In the genomic region with DNA sequence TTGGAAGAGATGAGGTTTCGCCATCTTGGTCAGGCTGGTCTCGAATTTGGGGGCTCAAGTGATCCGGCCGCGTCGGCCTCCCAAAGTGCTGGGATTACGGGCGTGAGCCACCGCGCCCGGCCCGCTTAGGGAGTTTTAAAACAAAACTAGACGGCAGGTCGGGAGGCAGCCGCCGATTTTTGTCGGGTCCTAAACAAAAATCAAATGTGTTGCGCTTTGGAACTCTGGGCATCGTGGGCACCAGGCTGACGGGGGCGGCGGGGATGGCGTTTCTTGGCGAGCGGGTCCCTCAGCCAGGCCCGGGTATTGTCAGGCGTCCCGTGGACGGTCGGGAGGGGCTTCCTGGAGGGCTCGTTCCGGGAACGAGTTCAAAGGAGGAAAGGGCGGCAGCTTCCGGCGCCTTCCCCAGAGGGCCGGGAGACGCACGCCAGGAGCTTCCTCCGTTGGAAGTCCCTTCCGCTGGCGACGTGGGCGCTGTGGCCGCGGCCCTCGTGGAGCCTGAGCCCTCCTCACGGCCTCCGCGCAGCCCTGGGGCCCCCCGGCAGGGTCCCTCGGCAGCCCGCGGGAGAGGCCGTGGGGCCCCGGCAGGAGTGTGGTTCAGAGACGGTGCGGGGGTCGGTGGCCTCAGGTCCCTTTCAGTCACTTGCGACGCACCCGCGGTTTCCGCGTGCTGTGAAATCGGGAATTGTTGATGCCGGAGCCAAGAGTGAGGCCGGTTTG, we compare ENCODE assay signal across 8 cellular contexts. TPM values are rescaled to one million over a fixed set of nuclear protein-coding genes. Genes with fewer than 3 reads are reported as not detected.
DNase-seq lines count a peak whose midpoint lies in the region; ATAC-seq, FAIRE-seq and TF ChIP-seq lines count a peak whose summit lies in the region.

No MANE protein-coding gene starts in this region.

- H3K9me1 ChIP-seq in keratinocyte (ENCODE audit: control insufficient read depth, extremely low read depth, insufficient read depth, low read length): no peaks in the 10 kb centered on the region

- DNase-seq in AG04450 (ENCODE audit: low read depth, low spot score) (no peak), SK-N-MC (ENCODE audit: low read depth, low spot score) (no peak), astrocyte of the spinal cord (ENCODE audit: low read depth, low spot score) (no peak), keratinocyte (ENCODE audit: low read depth, low spot score) (no peak), SK-N-DZ (ENCODE audit: low spot score) (no peak)
- peak; percentile 51 for DNase-seq in stimulated activated CD4-positive, alpha-beta T cell treated with anti-CD3 and anti-CD28 coated beads, Interleukin-1b, Interleukin-23, amount 100 ng/mL, for 48 hours

- dilution Hi-C loops in keratinocyte (cut with MboI; ENCODE audit: extremely low pct_ligation_motif_present, low sequenced_read_pairs): no loop called here

- H3K4me2 ChIP-seq in keratinocyte (ENCODE audit: control insufficient read depth, extremely low read depth, insufficient read depth, low read depth, low read length): peak overlapping the region; percentile 48

- no peaks in the 10 kb centered on the region for H3K4me1 ChIP-seq in keratinocyte (ENCODE audit: control insufficient read depth, extremely low read depth, insufficient read depth, low read length)

- POLR2A ChIA-PET in AG04450 (lab: Yijun Ruan, JAX): interaction anchor here (0.6 kb wide), 1 partner anchor 13 kb away, joined by 5 read pairs; no protein-coding TSS in a partner anchor

- no peaks in the 10 kb centered on the region for H4K20me1 ChIP-seq in keratinocyte (ENCODE audit: control insufficient read depth, extremely low read depth, insufficient read depth, low read length)

- peak; percentile 19 for ATAC-seq in HG03103 (IDR thresholded peaks at IDR 0.05; ENCODE audit: low read depth, unreplicated experiment)

- H3K9me3 ChIP-seq in AG04450 (ENCODE audit: control insufficient read depth, insufficient read depth, low read length) (peaks cover 4% of the 10 kb centered on the region; the same call in 1 of the 2 replicates), SK-N-MC (ENCODE audit: low read depth, low read length) (no peaks in the 10 kb centered on the region), keratinocyte (ENCODE audit: control insufficient read depth, low read depth, low read length) (no peaks in the 10 kb centered on the region)

- TF ChIP-seq CTCF in AG04450 (IDR thresholded peaks at IDR 0.05; ENCODE audit: low read depth, low read length) (no peak), astrocyte of the spinal cord (IDR thresholded peaks at IDR 0.05; ENCODE audit: low read depth, low read length) (no peak), keratinocyte (optimal IDR thresholded peaks at IDR 0.05 in 1 of 3, IDR thresholded peaks at IDR 0.05 in 1 of 3, conservative IDR thresholded peaks at IDR 0.05 in 1 of 3; ENCODE audit: extremely low read depth in 1 of 3, insufficient read depth in 2 of 3, low read length in 3 of 3) (no peak)

- H3K4me3 ChIP-seq in AG04450 (ENCODE audit: low read depth, low read length) (peak overlapping the region; percentile 48), SK-N-MC (peak overlapping the region; percentile 61), astrocyte of the spinal cord (ENCODE audit: low read depth, low read length) (peak overlapping the region; percentile 49), keratinocyte (ENCODE audit: control insufficient read depth in 2 of 3, extremely low read depth in 1 of 3, insufficient read depth in 2 of 3, low read depth in 1 of 3, low read length in 3 of 3) (peak overlapping the region in 1 of 3 experiments; percentile 19)

- H3K27ac ChIP-seq in AG04450 (ENCODE audit: low read depth, low read length) (no peak overlapping the region), SK-N-MC (no peak overlapping the region), keratinocyte (ENCODE audit: control insufficient read depth, insufficient read depth, low read length) (no peak overlapping the region)

- CTCF ChIA-PET in AG04450 (lab: Charles Lee): no interaction called here

- no peak for FAIRE-seq in keratinocyte (lab: Jason Lieb, UNC)

- peak overlapping the region; percentile 33 for H2AFZ ChIP-seq in keratinocyte (ENCODE audit: control insufficient read depth, low read length)

- peak overlapping the region; percentile 53 for H3K9ac ChIP-seq in SK-N-MC (ENCODE audit: insufficient read length)
- no peak overlapping the region for H3K9ac ChIP-seq in keratinocyte (ENCODE audit: control insufficient read depth, extremely low read depth, insufficient read depth, low read length)

- peak; percentile 44 for TF ChIP-seq POLR2A in GM18526 (IDR thresholded peaks at IDR 0.05; ENCODE audit: extremely low read depth, insufficient read length)

- no peaks in the 10 kb centered on the region for H3K79me2 ChIP-seq in keratinocyte (ENCODE audit: control insufficient read depth, insufficient read depth, low read length)

- in situ Hi-C loops in astrocyte of the spinal cord (cut with HindIII; ENCODE audit: low sequenced_read_pairs): no loop called here

- peaks cover 17% of the 10 kb centered on the region for H3K27me3 ChIP-seq in AG04450 (ENCODE audit: control insufficient read depth, insufficient read depth, low read length)
- H3K27me3 ChIP-seq in keratinocyte (ENCODE audit: control insufficient read depth, extremely low read depth, insufficient read depth, low read length): peaks cover 41% of the 10 kb centered on the region

- H3K36me3 ChIP-seq in SK-N-MC (ENCODE audit: insufficient read depth, low read length) (no peaks in the 10 kb centered on the region), keratinocyte (ENCODE audit: control insufficient read depth in 2 of 2, extremely low read depth in 1 of 2, insufficient read depth in 2 of 2, low read length in 2 of 2) (no peaks in the 10 kb centered on the region)

RNA-seq across cellular contexts. Expression of a gene that starts 59.2 kb away (rescaled TPM):
- polyA plus RNA-seq in AG04450 (2011; rRNA removed) (1.2 and 1.4 TPM in 2 replicates), keratinocyte (0.07 to 0.09 TPM (median 0.08 TPM) in 3 replicates)
- polyA minus RNA-seq in AG04450 (2011; rRNA and poly(A)+ RNA removed): 0.78 and 1.1 TPM in 2 replicates
- not detected for polyA plus RNA-seq in keratinocyte (2011; ENCODE audit: low read depth)
- polyA plus RNA-seq in keratinocyte (2011; cell fraction: cytosol; rRNA removed): not detected in 2 replicates
- 0.13 TPM in 1 of 2 replicates, not detected in the other for polyA plus RNA-seq in keratinocyte (2011; cell fraction: nucleus; rRNA removed)
- 0.36 TPM in 1 of 2 replicates, not detected in the other for polyA plus RNA-seq in keratinocyte (2012; ENCODE audit: low replicate concordance)
- polyA minus RNA-seq in keratinocyte: not detected in 3 replicates
- polyA minus RNA-seq in keratinocyte (2011; cell fraction: cytosol; rRNA and poly(A)+ RNA removed): not detected
- not detected in 2 replicates for polyA minus RNA-seq in keratinocyte (2011; cell fraction: nucleus; rRNA and poly(A)+ RNA removed)
- 0.57 and 0.66 TPM in 2 replicates for polyA plus RNA-seq in SK-N-DZ (2014; cell fraction: cytosol; rRNA removed)
- polyA plus RNA-seq in SK-N-DZ (2014; cell fraction: nucleus; rRNA removed): 0.28 and 0.49 TPM in 2 replicates
